Comparison of ENCODE assay signal across 1 cellular context in genomic region chr16:84819644-84820304, GRCh38.
TF ChIP-seq lines count a peak whose summit lies in the region.

CRISPLD2 (plus strand) TSS chr16:84819985; CDS start chr16:84838496, 18,511 bp downstream.

TF ChIP-seq in HepG2, 621 proteins besides CTCF, POLR2A, EP300 and RAD21 (continued from another document and continues in another):
- TF ChIP-seq ZNF318 (CRISPR knock-in tag; IDR thresholded peaks at IDR 0.05): 0 out of 2 replicates have a peak, but pooled peaks have one; percentile 19
- no peak for TF ChIP-seq WIZ (CRISPR knock-in tag; IDR thresholded peaks at IDR 0.05)
- TF ChIP-seq, protein P1, sequence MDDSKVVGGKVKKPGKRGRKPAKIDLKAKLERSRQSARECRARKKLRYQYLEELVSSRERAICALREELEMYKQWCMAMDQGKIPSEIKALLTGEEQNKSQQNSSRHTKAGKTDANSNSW (CRISPR knock-in tag; IDR thresholded peaks at IDR 0.05; ENCODE audit: borderline replicate concordance): peak; percentile 24; the same call in 1 of the 2 replicates
- TF ChIP-seq ZNF543 (CRISPR knock-in tag; IDR thresholded peaks at IDR 0.05): peak; percentile 54; the same call in 1 of the 2 replicates
- TF ChIP-seq ZNF605 (CRISPR knock-in tag; IDR thresholded peaks at IDR 0.05): no peak
- 0 out of 2 replicates have a peak, but pooled peaks have one; percentile 32 for TF ChIP-seq ZNF761 (CRISPR knock-in tag; conservative IDR thresholded peaks at IDR 0.05)
- TF ChIP-seq SRSF4 (IDR thresholded peaks at IDR 0.05; ENCODE audit: low read depth, low read length, poor library complexity, severe bottlenecking): no peak
- 0 out of 2 replicates have a peak, but pooled peaks have one; percentile 27 for TF ChIP-seq MYPOP (CRISPR knock-in tag; IDR thresholded peaks at IDR 0.05)
- TF ChIP-seq FOXJ3 (CRISPR knock-in tag; IDR thresholded peaks at IDR 0.05; ENCODE audit: borderline replicate concordance): no peak
- 0 out of 2 replicates have a peak, but pooled peaks have one; percentile 58 for TF ChIP-seq BCL3 (CRISPR knock-in tag; IDR thresholded peaks at IDR 0.05)
- no peak for TF ChIP-seq KLF13 (CRISPR knock-in tag; IDR thresholded peaks at IDR 0.05)
- TF ChIP-seq ZNF577 (CRISPR knock-in tag; IDR thresholded peaks at IDR 0.05; ENCODE audit: borderline replicate concordance, low read depth): no peak
- TF ChIP-seq TBL1XR1 (IDR thresholded peaks at IDR 0.05; ENCODE audit: borderline replicate concordance, low read length, partially characterized antibody): no peak
- peak; percentile 34; the same call in 1 of the 2 replicates for TF ChIP-seq SAP130 (CRISPR knock-in tag; IDR thresholded peaks at IDR 0.05; ENCODE audit: low read depth)
- TF ChIP-seq, protein P2, sequence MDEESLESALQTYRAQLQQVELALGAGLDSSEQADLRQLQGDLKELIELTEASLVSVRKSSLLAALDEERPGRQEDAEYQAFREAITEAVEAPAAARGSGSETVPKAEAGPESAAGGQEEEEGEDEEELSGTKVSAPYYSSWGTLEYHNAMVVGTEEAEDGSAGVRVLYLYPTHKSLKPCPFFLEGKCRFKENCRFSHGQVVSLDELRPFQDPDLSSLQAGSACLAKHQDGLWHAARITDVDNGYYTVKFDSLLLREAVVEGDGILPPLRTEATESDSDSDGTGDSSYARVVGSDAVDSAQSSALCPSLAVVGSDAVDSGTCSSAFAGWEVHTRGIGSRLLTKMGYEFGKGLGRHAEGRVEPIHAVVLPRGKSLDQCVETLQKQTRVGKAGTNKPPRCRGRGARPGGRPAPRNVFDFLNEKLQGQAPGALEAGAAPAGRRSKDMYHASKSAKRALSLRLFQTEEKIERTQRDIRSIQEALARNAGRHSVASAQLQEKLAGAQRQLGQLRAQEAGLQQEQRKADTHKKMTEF (CRISPR knock-in tag; IDR thresholded peaks at IDR 0.05): peak; percentile 41; the same call in 1 of the 2 replicates
- no peak for TF ChIP-seq ZNF333 (CRISPR knock-in tag; IDR thresholded peaks at IDR 0.05; ENCODE audit: borderline replicate concordance)
- no peak for TF ChIP-seq FOXK1 (CRISPR knock-in tag; IDR thresholded peaks at IDR 0.05; ENCODE audit: borderline replicate concordance, low read depth)
- TF ChIP-seq, protein P3, sequence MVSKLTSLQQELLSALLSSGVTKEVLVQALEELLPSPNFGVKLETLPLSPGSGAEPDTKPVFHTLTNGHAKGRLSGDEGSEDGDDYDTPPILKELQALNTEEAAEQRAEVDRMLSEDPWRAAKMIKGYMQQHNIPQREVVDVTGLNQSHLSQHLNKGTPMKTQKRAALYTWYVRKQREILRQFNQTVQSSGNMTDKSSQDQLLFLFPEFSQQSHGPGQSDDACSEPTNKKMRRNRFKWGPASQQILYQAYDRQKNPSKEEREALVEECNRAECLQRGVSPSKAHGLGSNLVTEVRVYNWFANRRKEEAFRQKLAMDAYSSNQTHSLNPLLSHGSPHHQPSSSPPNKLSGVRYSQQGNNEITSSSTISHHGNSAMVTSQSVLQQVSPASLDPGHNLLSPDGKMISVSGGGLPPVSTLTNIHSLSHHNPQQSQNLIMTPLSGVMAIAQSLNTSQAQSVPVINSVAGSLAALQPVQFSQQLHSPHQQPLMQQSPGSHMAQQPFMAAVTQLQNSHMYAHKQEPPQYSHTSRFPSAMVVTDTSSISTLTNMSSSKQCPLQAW (CRISPR knock-in tag; IDR thresholded peaks at IDR 0.05): no peak
- TF ChIP-seq ZMYM2 (CRISPR knock-in tag; IDR thresholded peaks at IDR 0.05): no peak
- no peak for TF ChIP-seq KDM5A (IDR thresholded peaks at IDR 0.05; ENCODE audit: borderline replicate concordance, low read length)
- TF ChIP-seq, protein P4, sequence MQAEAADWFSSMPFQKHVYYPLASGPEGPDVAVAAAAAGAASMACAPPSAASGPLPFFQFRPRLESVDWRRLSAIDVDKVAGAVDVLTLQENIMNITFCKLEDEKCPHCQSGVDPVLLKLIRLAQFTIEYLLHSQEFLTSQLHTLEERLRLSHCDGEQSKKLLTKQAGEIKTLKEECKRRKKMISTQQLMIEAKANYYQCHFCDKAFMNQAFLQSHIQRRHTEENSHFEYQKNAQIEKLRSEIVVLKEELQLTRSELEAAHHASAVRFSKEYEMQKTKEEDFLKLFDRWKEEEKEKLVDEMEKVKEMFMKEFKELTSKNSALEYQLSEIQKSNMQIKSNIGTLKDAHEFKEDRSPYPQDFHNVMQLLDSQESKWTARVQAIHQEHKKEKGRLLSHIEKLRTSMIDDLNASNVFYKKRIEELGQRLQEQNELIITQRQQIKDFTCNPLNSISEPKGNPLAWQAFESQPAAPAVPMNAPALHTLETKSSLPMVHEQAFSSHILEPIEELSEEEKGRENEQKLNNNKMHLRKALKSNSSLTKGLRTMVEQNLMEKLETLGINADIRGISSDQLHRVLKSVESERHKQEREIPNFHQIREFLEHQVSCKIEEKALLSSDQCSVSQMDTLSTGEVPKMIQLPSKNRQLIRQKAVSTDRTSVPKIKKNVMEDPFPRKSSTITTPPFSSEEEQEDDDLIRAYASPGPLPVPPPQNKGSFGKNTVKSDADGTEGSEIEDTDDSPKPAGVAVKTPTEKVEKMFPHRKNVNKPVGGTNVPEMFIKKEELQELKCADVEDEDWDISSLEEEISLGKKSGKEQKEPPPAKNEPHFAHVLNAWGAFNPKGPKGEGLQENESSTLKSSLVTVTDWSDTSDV (CRISPR knock-in tag; IDR thresholded peaks at IDR 0.05): no peak
- TF ChIP-seq MXI1 (IDR thresholded peaks at IDR 0.05; ENCODE audit: borderline replicate concordance, low read depth, low read length): peak; percentile 49; the same call in 1 of the 3 replicates
- TF ChIP-seq, protein P5, sequence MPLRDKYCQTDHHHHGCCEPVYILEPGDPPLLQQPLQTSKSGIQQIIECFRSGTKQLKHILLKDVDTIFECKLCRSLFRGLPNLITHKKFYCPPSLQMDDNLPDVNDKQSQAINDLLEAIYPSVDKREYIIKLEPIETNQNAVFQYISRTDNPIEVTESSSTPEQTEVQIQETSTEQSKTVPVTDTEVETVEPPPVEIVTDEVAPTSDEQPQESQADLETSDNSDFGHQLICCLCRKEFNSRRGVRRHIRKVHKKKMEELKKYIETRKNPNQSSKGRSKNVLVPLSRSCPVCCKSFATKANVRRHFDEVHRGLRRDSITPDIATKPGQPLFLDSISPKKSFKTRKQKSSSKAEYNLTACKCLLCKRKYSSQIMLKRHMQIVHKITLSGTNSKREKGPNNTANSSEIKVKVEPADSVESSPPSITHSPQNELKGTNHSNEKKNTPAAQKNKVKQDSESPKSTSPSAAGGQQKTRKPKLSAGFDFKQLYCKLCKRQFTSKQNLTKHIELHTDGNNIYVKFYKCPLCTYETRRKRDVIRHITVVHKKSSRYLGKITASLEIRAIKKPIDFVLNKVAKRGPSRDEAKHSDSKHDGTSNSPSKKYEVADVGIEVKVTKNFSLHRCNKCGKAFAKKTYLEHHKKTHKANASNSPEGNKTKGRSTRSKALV (CRISPR knock-in tag; IDR thresholded peaks at IDR 0.05): no peak
- TF ChIP-seq CHD2 (IDR thresholded peaks at IDR 0.05; ENCODE audit: low read depth, low read length): no peak
- no peak for TF ChIP-seq MEIS1 (CRISPR knock-in tag; IDR thresholded peaks at IDR 0.05; ENCODE audit: borderline replicate concordance)
- no peak for TF ChIP-seq BHLHE40 (IDR thresholded peaks at IDR 0.05; ENCODE audit: low read length)
- peak; percentile 56 for TF ChIP-seq LCORL (IDR thresholded peaks at IDR 0.05)
- no peak for TF ChIP-seq LCORL (CRISPR knock-in tag; IDR thresholded peaks at IDR 0.05)
- no peak for TF ChIP-seq ZSCAN31 (CRISPR knock-in tag; IDR thresholded peaks at IDR 0.05; ENCODE audit: low read depth)
- no peak for TF ChIP-seq ISX (CRISPR knock-in tag; conservative IDR thresholded peaks at IDR 0.05)
- 0 out of 2 replicates have a peak, but pooled peaks have one; percentile 62 for TF ChIP-seq ARHGAP35 (CRISPR knock-in tag; IDR thresholded peaks at IDR 0.05; ENCODE audit: borderline replicate concordance)
- TF ChIP-seq SIX4 (CRISPR knock-in tag; IDR thresholded peaks at IDR 0.05): no peak
- no peak for TF ChIP-seq DBP (CRISPR knock-in tag; IDR thresholded peaks at IDR 0.05; ENCODE audit: not compliant biosample characterization)
- TF ChIP-seq ZNF891 (CRISPR knock-in tag; IDR thresholded peaks at IDR 0.05): no peak; the same call in 1 of the 2 replicates
- no peak for TF ChIP-seq ZNF34 (CRISPR knock-in tag; IDR thresholded peaks at IDR 0.05; ENCODE audit: borderline replicate concordance)
- TF ChIP-seq, protein P6, sequence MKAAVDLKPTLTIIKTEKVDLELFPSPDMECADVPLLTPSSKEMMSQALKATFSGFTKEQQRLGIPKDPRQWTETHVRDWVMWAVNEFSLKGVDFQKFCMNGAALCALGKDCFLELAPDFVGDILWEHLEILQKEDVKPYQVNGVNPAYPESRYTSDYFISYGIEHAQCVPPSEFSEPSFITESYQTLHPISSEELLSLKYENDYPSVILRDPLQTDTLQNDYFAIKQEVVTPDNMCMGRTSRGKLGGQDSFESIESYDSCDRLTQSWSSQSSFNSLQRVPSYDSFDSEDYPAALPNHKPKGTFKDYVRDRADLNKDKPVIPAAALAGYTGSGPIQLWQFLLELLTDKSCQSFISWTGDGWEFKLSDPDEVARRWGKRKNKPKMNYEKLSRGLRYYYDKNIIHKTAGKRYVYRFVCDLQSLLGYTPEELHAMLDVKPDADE (CRISPR knock-in tag; IDR thresholded peaks at IDR 0.05): no peak
- TF ChIP-seq GZF1 (CRISPR knock-in tag; IDR thresholded peaks at IDR 0.05): no peak
